ENCODE assay signal across 18 cellular contexts in the genomic region with DNA sequence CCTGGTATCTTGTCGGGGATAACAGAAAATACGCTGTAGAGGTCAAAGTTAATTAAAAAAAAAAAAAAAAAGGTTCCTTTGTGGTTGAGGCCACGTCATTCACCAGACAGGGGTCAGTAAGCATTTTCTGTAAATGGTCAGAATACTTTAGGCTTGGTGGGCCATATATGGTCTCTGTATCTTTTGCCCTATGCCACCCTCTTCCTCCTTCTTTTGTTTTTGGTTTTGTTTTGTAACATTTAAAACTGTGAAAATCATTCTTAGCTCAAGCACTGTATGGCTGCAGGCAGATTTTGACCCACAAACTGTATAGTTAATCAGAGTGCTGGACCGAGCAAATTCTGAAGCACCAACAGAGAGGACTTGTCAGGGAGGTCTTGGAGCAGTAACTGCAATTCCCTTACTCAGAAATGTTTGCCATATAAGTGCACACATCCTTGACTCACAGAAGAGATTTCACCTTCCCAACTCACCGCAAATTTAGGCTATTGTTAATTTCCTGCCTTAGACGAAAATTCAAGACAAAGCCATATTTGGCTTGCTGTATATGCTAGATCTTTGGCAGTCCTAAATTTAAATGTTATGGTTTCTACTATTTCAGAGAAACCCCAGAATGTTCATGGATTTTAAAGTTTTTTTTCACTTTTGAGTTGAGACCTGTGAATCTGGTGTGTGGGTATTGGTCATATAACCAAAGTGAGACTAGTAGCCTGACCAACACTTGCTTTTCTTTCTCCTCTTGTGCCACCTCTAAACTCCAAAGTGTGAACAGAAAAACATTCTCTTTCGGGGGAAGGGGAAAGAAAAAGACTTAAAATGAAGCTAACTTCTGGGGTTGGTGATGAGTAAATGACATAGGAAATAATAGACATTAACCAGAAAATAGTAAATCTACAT.
DNase-seq lines count a peak whose midpoint lies in the region; ATAC-seq, FAIRE-seq and TF ChIP-seq lines count a peak whose summit lies in the region.
"Had no signal": no experiment of that assay in that cellular context is flagged by ENCODE, and none has a peak within 500 bp of the region (broad histone marks: within the 10 kb centered on the region; RNA-seq: fewer than 3 reads in every experiment).

No MANE protein-coding gene starts in this region.

- peak overlapping the region; percentile 17 to 81 (median 41) for H3K27ac Mint-ChIP-seq in IgD-negative memory B cell
- peak overlapping the region; percentile 90 for H3K27ac Mint-ChIP-seq in natural killer cell

- peak overlapping the region in 3 of 4 donors; percentile 20 to 86 (median 31) for H3K4me3 Mint-ChIP-seq in IgD-negative memory B cell
- peak overlapping the region; percentile 73 for H3K4me3 Mint-ChIP-seq in natural killer cell
- H3K4me3 Mint-ChIP-seq: CD14-positive monocyte had no signal

- H3K9me3 ChIP-seq in small intestine (ENCODE audit: control insufficient read depth, low read depth) = no peaks in the 10 kb centered on the region
- H3K9me3 ChIP-seq: lower lobe of right lung, thyroid gland had no signal

- H3K9me3 Mint-ChIP-seq in IgD-negative memory B cell (no peaks in the 10 kb centered on the region), natural killer cell (no peaks in the 10 kb centered on the region)
- H3K9me3 Mint-ChIP-seq: CD14-positive monocyte had no signal

- 73 to 85% (median 77%) methylated on average over 7 of the region's 7 CpGs for WGBS in small intestine, 3 donors

- DNase-seq in natural killer cell = no peak
- DNase-seq in DMS 273 treated with DMSO at 0.1 percent for 48 hours (lab: John Stamatoyannopoulos, UW) = no peak
- no peak for DNase-seq in NCI-H524 (lab: John Stamatoyannopoulos, UW)
- DNase-seq in small intestine = no peak
- DNase-seq: anterior cingulate cortex, GF-D8, lower lobe of right lung, NCI-H1436 treated with DMSO at 0.1 percent for 48 hours, NCI-H524 treated with DMSO at 0.1 percent for 48 hours, nucleus accumbens, thyroid gland had no signal

- H3K4me1 ChIP-seq in small intestine (ENCODE audit: control insufficient read depth in 2 of 2, insufficient read depth in 1 of 2, low read depth in 1 of 2, low read length in 1 of 2) = no peaks in the 10 kb centered on the region
- H3K4me1 ChIP-seq: lower lobe of right lung, thyroid gland had no signal

- no peak overlapping the region for H3K4me3 ChIP-seq in small intestine (ENCODE audit: low read depth in 1 of 2, low read length in 2 of 2)
- H3K4me3 ChIP-seq: lower lobe of right lung, thyroid gland had no signal

- H3K4me1 Mint-ChIP-seq in IgD-negative memory B cell = peaks cover 35 to 48% (median 47%) of the 10 kb centered on the region in 3 donors
- H3K4me1 Mint-ChIP-seq in natural killer cell = peaks cover 67 to 68% of the 10 kb centered on the region in 2 donors

- peak overlapping the region in 1 of 2 donors; percentile 11 for H3K27ac ChIP-seq in small intestine (ENCODE audit: low read depth in 1 of 2, low read length in 1 of 2)
- H3K27ac ChIP-seq: lower lobe of right lung, thyroid gland had no signal

- no peaks in the 10 kb centered on the region for H3K27me3 ChIP-seq in small intestine (ENCODE audit: control insufficient read depth in 2 of 2, insufficient read depth in 2 of 2, low read length in 2 of 2)
- H3K27me3 ChIP-seq: thyroid gland had no signal

- H3K27me3 Mint-ChIP-seq in IgD-negative memory B cell (no peaks in the 10 kb centered on the region), natural killer cell (ENCODE audit: low read depth in 2 of 2) (no peaks in the 10 kb centered on the region)

- intact Hi-C loops in natural killer cell (cut with micrococcal nuclease) = no loop called here

- H3K36me3 Mint-ChIP-seq in IgD-negative memory B cell (peaks cover 5% of the 10 kb centered on the region), natural killer cell (no peaks in the 10 kb centered on the region)

- ATAC-seq in GM18520 (IDR thresholded peaks at IDR 0.05; ENCODE audit: unreplicated experiment) = peak; percentile 33
- ATAC-seq in GM21528 (IDR thresholded peaks at IDR 0.05; ENCODE audit: low FRiP score, unreplicated experiment) = peak; percentile 42
- ATAC-seq in natural killer cell = peak; percentile 52 to 68 (median 57)
- ATAC-seq in HG03520 (IDR thresholded peaks at IDR 0.05; ENCODE audit: unreplicated experiment) = no peak
- ATAC-seq: lower lobe of right lung had no signal

- FAIRE-seq in small intestine (lab: Jason Lieb, UNC) = no peak
- FAIRE-seq: H1, TTC549 had no signal

- no peaks in the 10 kb centered on the region for H3K36me3 ChIP-seq in small intestine (ENCODE audit: control insufficient read depth in 2 of 2, insufficient read depth in 2 of 2, low read length in 2 of 2)
- H3K36me3 ChIP-seq: lower lobe of right lung, thyroid gland had no signal

- TF ChIP-seq CTCF in natural killer cell (IDR thresholded peaks at IDR 0.05) = no peak
